ENCODE assay signal across 9 cellular contexts in the genomic region with DNA sequence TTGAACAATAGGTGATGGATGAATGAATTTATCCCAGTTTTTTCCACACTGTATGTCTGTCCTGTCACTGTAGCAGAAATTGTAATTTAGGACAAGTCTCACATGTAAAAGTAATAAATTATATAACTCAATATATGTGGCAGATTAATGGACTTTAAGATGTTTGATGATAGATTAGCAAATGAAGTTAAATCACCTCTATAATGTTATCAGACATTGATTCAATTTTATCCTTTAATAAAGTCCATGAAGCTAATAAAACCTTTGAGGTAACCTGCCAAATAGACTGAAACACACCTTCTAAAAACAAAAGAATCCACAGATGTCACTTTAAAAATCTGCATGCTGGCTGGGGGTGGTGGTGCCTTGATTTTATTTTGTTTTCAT.
A peak's percentile ranks its signal among the peaks of the same experiment; 100 is the strongest.
DNase-seq lines count a peak whose midpoint lies in the region; ATAC-seq and TF ChIP-seq lines count a peak whose summit lies in the region.
"Had no signal": no experiment of that assay in that cellular context is flagged by ENCODE, and none has a peak within 500 bp of the region (broad histone marks: within the 10 kb centered on the region; RNA-seq: fewer than 3 reads in every experiment).

No MANE protein-coding gene starts in this region.

- no peaks in the 10 kb centered on the region for H3K27me3 Mint-ChIP-seq in activated naive CD4-positive, alpha-beta T cell treated with anti-CD3 and anti-CD28 coated beads for 36 hours (ENCODE audit: low read depth)

- intact Hi-C loops in activated naive CD4-positive, alpha-beta T cell treated with anti-CD3 and anti-CD28 coated beads for 36 hours (cut with micrococcal nuclease): loop anchor here (1.0 to 2.0 kb wide), 8 partner anchors 14 to 657 kb away; no protein-coding TSS in a partner anchor
- intact Hi-C loops in right cardiac atrium (cut with DNase I): no loop called here

- CTCF ChIA-PET in activated naive CD4-positive, alpha-beta T cell treated with anti-CD3 and anti-CD28 coated beads for 36 hours (lab: Charles Lee): interaction anchor here (0.7 to 3.8 kb wide), 9 partner anchors 14 to 89 kb away, joined by 3 to 19 read pairs (median 4); no protein-coding TSS in a partner anchor

- TF ChIP-seq POLR2A in suprapubic skin (IDR thresholded peaks at IDR 0.05): no peak

- no peaks in the 10 kb centered on the region for H3K9me3 ChIP-seq in right cardiac atrium (ENCODE audit: control insufficient read depth, low read length)
- no peaks in the 10 kb centered on the region for H3K9me3 ChIP-seq in suprapubic skin
- H3K9me3 ChIP-seq: SJCRH30 had no signal

- DNase-seq in activated naive CD4-positive, alpha-beta T cell treated with anti-CD3 and anti-CD28 coated beads for 36 hours: no peak
- no peak for DNase-seq in activated naive CD4-positive, alpha-beta T cell treated with Interleukin-2 at 50 U/mL for 16 hours
- no peak for DNase-seq in right cardiac atrium
- DNase-seq in suprapubic skin (ENCODE audit: low spot score in 2 of 2): no peak
- DNase-seq in NCI-H226: no peak
- DNase-seq in stimulated activated CD4-positive, alpha-beta T cell treated with anti-CD3 and anti-CD28 coated beads, Interleukin-2, amount 100 ng/mL, for 48 hours: no peak
- no peak for DNase-seq in cortex of kidney (lab: John Stamatoyannopoulos, UW)
- DNase-seq: SJCRH30 had no signal

- peak overlapping the region; percentile 77 for H3K4me3 Mint-ChIP-seq in activated naive CD4-positive, alpha-beta T cell treated with anti-CD3 and anti-CD28 coated beads for 36 hours

- H3K9me3 Mint-ChIP-seq in activated naive CD4-positive, alpha-beta T cell treated with anti-CD3 and anti-CD28 coated beads for 36 hours: no peaks in the 10 kb centered on the region

- peaks cover 9% of the 10 kb centered on the region for H3K36me3 ChIP-seq in suprapubic skin

- peak overlapping the region; percentile 70 for H3K27ac ChIP-seq in right cardiac atrium (ENCODE audit: low read length)
- H3K27ac ChIP-seq in suprapubic skin: peak overlapping the region; percentile 73
- H3K27ac ChIP-seq: SJCRH30 had no signal

- H3K4me1 ChIP-seq in right cardiac atrium (ENCODE audit: control insufficient read depth, insufficient read depth, low read length) (peaks cover 4% of the 10 kb centered on the region), suprapubic skin (peaks cover 27% of the 10 kb centered on the region)

- no peak for TF ChIP-seq EP300 in suprapubic skin (IDR thresholded peaks at IDR 0.05)

- H3K27ac Mint-ChIP-seq in activated naive CD4-positive, alpha-beta T cell treated with anti-CD3 and anti-CD28 coated beads for 36 hours: peak overlapping the region; percentile 96

- H3K4me1 Mint-ChIP-seq in activated naive CD4-positive, alpha-beta T cell treated with anti-CD3 and anti-CD28 coated beads for 36 hours (ENCODE audit: low read depth): peaks cover 50% of the 10 kb centered on the region

- no peak for TF ChIP-seq CTCF in suprapubic skin (IDR thresholded peaks at IDR 0.05)

- no peak for ATAC-seq in SK-N-SH treated with all-trans-retinoic acid at 6 μM for 48 hours
- ATAC-seq in right cardiac atrium: no peak

- no peaks in the 10 kb centered on the region for H3K27me3 ChIP-seq in right cardiac atrium (ENCODE audit: control insufficient read depth, insufficient read depth)
- no peaks in the 10 kb centered on the region for H3K27me3 ChIP-seq in suprapubic skin
- H3K27me3 ChIP-seq: SJCRH30 had no signal

- H3K4me3 ChIP-seq in right cardiac atrium (ENCODE audit: low read length) (no peak overlapping the region), suprapubic skin (no peak overlapping the region)
- H3K4me3 ChIP-seq: SJCRH30 had no signal

- H3K36me3 Mint-ChIP-seq in activated naive CD4-positive, alpha-beta T cell treated with anti-CD3 and anti-CD28 coated beads for 36 hours (ENCODE audit: low read depth): peaks cover 8% of the 10 kb centered on the region

TF ChIP-seq in SK-N-SH treated with all-trans-retinoic acid at 6 μM for 48 hours, 23 proteins besides CTCF, POLR2A, EP300 and RAD21 (continues in another document):
- TF ChIP-seq, protein P1, sequence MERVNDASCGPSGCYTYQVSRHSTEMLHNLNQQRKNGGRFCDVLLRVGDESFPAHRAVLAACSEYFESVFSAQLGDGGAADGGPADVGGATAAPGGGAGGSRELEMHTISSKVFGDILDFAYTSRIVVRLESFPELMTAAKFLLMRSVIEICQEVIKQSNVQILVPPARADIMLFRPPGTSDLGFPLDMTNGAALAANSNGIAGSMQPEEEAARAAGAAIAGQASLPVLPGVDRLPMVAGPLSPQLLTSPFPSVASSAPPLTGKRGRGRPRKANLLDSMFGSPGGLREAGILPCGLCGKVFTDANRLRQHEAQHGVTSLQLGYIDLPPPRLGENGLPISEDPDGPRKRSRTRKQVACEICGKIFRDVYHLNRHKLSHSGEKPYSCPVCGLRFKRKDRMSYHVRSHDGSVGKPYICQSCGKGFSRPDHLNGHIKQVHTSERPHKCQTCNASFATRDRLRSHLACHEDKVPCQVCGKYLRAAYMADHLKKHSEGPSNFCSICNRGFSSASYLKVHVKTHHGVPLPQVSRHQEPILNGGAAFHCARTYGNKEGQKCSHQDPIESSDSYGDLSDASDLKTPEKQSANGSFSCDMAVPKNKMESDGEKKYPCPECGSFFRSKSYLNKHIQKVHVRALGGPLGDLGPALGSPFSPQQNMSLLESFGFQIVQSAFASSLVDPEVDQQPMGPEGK (CRISPR knock-in tag; IDR thresholded peaks at IDR 0.05; ENCODE audit: borderline replicate concordance): no peak
- TF ChIP-seq ZNF565 (CRISPR knock-in tag; conservative IDR thresholded peaks at IDR 0.05; ENCODE audit: low read depth) (no peak), ARNTL (CRISPR knock-in tag; IDR thresholded peaks at IDR 0.05; ENCODE audit: borderline replicate concordance, low read depth) (no peak), CSDC2 (CRISPR knock-in tag; IDR thresholded peaks at IDR 0.05) (no peak)
- TF ChIP-seq, protein P2, sequence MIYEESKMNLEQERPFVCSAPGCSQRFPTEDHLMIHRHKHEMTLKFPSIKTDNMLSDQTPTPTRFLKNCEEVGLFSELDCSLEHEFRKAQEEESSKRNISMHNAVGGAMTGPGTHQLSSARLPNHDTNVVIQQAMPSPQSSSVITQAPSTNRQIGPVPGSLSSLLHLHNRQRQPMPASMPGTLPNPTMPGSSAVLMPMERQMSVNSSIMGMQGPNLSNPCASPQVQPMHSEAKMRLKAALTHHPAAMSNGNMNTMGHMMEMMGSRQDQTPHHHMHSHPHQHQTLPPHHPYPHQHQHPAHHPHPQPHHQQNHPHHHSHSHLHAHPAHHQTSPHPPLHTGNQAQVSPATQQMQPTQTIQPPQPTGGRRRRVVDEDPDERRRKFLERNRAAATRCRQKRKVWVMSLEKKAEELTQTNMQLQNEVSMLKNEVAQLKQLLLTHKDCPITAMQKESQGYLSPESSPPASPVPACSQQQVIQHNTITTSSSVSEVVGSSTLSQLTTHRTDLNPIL (CRISPR knock-in tag; IDR thresholded peaks at IDR 0.05; ENCODE audit: low read depth): no peak
- TF ChIP-seq, protein P3, sequence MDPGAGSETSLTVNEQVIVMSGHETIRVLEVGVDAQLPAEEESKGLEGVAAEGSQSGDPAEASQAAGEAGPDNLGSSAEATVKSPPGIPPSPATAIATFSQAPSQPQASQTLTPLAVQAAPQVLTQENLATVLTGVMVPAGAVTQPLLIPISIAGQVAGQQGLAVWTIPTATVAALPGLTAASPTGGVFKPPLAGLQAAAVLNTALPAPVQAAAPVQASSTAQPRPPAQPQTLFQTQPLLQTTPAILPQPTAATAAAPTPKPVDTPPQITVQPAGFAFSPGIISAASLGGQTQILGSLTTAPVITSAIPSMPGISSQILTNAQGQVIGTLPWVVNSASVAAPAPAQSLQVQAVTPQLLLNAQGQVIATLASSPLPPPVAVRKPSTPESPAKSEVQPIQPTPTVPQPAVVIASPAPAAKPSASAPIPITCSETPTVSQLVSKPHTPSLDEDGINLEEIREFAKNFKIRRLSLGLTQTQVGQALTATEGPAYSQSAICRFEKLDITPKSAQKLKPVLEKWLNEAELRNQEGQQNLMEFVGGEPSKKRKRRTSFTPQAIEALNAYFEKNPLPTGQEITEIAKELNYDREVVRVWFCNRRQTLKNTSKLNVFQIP (CRISPR knock-in tag; IDR thresholded peaks at IDR 0.05; ENCODE audit: borderline replicate concordance, low read depth): no peak
- TF ChIP-seq, protein P4, sequence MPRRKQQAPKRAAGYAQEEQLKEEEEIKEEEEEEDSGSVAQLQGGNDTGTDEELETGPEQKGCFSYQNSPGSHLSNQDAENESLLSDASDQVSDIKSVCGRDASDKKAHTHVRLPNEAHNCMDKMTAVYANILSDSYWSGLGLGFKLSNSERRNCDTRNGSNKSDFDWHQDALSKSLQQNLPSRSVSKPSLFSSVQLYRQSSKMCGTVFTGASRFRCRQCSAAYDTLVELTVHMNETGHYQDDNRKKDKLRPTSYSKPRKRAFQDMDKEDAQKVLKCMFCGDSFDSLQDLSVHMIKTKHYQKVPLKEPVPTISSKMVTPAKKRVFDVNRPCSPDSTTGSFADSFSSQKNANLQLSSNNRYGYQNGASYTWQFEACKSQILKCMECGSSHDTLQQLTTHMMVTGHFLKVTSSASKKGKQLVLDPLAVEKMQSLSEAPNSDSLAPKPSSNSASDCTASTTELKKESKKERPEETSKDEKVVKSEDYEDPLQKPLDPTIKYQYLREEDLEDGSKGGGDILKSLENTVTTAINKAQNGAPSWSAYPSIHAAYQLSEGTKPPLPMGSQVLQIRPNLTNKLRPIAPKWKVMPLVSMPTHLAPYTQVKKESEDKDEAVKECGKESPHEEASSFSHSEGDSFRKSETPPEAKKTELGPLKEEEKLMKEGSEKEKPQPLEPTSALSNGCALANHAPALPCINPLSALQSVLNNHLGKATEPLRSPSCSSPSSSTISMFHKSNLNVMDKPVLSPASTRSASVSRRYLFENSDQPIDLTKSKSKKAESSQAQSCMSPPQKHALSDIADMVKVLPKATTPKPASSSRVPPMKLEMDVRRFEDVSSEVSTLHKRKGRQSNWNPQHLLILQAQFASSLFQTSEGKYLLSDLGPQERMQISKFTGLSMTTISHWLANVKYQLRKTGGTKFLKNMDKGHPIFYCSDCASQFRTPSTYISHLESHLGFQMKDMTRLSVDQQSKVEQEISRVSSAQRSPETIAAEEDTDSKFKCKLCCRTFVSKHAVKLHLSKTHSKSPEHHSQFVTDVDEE (CRISPR knock-in tag; IDR thresholded peaks at IDR 0.05): peak; percentile 63; the same call in 1 of the 2 replicates
- TF ChIP-seq, protein P5, sequence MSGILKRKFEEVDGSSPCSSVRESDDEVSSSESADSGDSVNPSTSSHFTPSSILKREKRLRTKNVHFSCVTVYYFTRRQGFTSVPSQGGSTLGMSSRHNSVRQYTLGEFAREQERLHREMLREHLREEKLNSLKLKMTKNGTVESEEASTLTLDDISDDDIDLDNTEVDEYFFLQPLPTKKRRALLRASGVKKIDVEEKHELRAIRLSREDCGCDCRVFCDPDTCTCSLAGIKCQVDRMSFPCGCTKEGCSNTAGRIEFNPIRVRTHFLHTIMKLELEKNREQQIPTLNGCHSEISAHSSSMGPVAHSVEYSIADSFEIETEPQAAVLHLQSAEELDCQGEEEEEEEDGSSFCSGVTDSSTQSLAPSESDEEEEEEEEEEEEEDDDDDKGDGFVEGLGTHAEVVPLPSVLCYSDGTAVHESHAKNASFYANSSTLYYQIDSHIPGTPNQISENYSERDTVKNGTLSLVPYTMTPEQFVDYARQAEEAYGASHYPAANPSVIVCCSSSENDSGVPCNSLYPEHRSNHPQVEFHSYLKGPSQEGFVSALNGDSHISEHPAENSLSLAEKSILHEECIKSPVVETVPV (CRISPR knock-in tag; IDR thresholded peaks at IDR 0.05): no peak
